Comparison of ENCODE assay signal across 14 cellular contexts in the genomic region with DNA sequence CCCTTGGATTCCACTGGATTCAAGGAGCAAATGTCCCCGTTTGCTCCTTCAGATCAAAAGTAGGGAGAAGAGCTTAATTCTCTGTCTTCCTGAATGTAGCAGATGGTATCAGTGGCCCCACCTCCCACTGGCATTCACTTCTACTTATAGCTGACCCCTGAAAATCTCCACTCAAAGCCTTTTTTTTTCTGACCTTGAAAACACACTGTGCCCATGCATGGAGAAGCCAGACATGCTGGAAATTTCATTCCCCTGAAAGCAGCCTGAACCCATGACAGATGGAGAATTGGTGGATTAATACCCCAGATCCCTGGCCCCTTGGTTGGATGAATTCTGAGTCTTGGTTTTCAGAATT.
DNase-seq lines count a peak whose midpoint lies in the region; ATAC-seq and TF ChIP-seq lines count a peak whose summit lies in the region.
"Had no signal": no experiment of that assay in that cellular context is flagged by ENCODE, and none has a peak within 500 bp of the region (broad histone marks: within the 10 kb centered on the region; RNA-seq: fewer than 3 reads in every experiment).

No MANE protein-coding gene starts in this region.

- no peak for ATAC-seq in natural killer cell treated with Interleukin-12 subunit alpha and Interleukin-12 subunit beta and Interleukin-15 and Interleukin-18, amount 100 ng/mL, for 72 hours
- ATAC-seq in natural killer cell, result no peak
- ATAC-seq in GM21717 (IDR thresholded peaks at IDR 0.05; ENCODE audit: unreplicated experiment), result no peak

- H3K9me3 Mint-ChIP-seq in natural killer cell treated with Interleukin-12 subunit alpha and Interleukin-12 subunit beta and Interleukin-15 and Interleukin-18, amount 100 ng/mL, for 72 hours, result peaks cover 2% of the 10 kb centered on the region
- no peaks in the 10 kb centered on the region for H3K9me3 Mint-ChIP-seq in natural killer cell
- peaks cover 3% of the 10 kb centered on the region for H3K9me3 Mint-ChIP-seq in chondrocyte (ENCODE audit: low read depth)
- H3K9me3 Mint-ChIP-seq: CD4-positive, alpha-beta memory T cell had no signal

- peaks cover 7 to 42% of the 10 kb centered on the region in 2 donors for H3K27me3 Mint-ChIP-seq in natural killer cell treated with Interleukin-12 subunit alpha and Interleukin-12 subunit beta and Interleukin-15 and Interleukin-18, amount 100 ng/mL, for 72 hours
- H3K27me3 Mint-ChIP-seq in natural killer cell (ENCODE audit: low read depth in 2 of 2) (peaks cover 43 to 61% of the 10 kb centered on the region in 2 donors), chondrocyte (ENCODE audit: low read depth) (peaks cover 2% of the 10 kb centered on the region)
- H3K27me3 Mint-ChIP-seq: CD4-positive, alpha-beta memory T cell had no signal

- no peak for TF ChIP-seq CTCF in natural killer cell (IDR thresholded peaks at IDR 0.05)
- TF ChIP-seq CTCF in OCI-LY3 (IDR thresholded peaks at IDR 0.05; ENCODE audit: low read depth, low read length), result no peak
- TF ChIP-seq CTCF in chondrocyte (IDR thresholded peaks at IDR 0.05), result no peak

- peak overlapping the region; percentile 81 for H3K27ac ChIP-seq in OCI-LY3 (ENCODE audit: low read length)
- H3K27ac ChIP-seq: GM23248 had no signal

- H3K9ac ChIP-seq in OCI-LY3 (ENCODE audit: low read length), result peak overlapping the region; percentile 55; the same call in 1 of the 2 replicates
- H3K9ac ChIP-seq: GM23248 had no signal

- peak overlapping the region; percentile 65 for H3K4me2 ChIP-seq in OCI-LY3 (ENCODE audit: low read length)

- peaks cover 26 to 31% of the 10 kb centered on the region in 2 donors for H3K4me1 Mint-ChIP-seq in natural killer cell treated with Interleukin-12 subunit alpha and Interleukin-12 subunit beta and Interleukin-15 and Interleukin-18, amount 100 ng/mL, for 72 hours (ENCODE audit: low read depth in 2 of 2)
- H3K4me1 Mint-ChIP-seq in natural killer cell (peaks cover 15 to 17% of the 10 kb centered on the region in 2 donors), chondrocyte (ENCODE audit: low read depth) (peaks cover 38% of the 10 kb centered on the region)

- H4K20me1 ChIP-seq in OCI-LY3 (ENCODE audit: insufficient read depth, low read length), result no peaks in the 10 kb centered on the region

- no peaks in the 10 kb centered on the region for H3K79me2 ChIP-seq in OCI-LY3 (ENCODE audit: low read length)

- H3K4me1 ChIP-seq in OCI-LY3 (ENCODE audit: low read length), result peaks cover 70% of the 10 kb centered on the region

- peaks cover 5% of the 10 kb centered on the region for H3K36me3 Mint-ChIP-seq in natural killer cell treated with Interleukin-12 subunit alpha and Interleukin-12 subunit beta and Interleukin-15 and Interleukin-18, amount 100 ng/mL, for 72 hours
- H3K36me3 Mint-ChIP-seq in natural killer cell (no peaks in the 10 kb centered on the region), chondrocyte (ENCODE audit: low read depth) (no peaks in the 10 kb centered on the region)
- H3K36me3 Mint-ChIP-seq: CD4-positive, alpha-beta memory T cell had no signal

- no peak for DNase-seq in natural killer cell treated with Interleukin-12 subunit alpha and Interleukin-12 subunit beta and Interleukin-15 and Interleukin-18, amount 100 ng/mL, for 72 hours (ENCODE audit: low spot score)
- DNase-seq in natural killer cell, result no peak
- DNase-seq in chondrocyte (ENCODE audit: low spot score), result no peak
- no peak for DNase-seq in midbrain (lab: John Stamatoyannopoulos, UW)
- DNase-seq in NCI-H146 treated with DMSO at 0.1 percent for 48 hours (lab: John Stamatoyannopoulos, UW; ENCODE audit: unreplicated experiment), result no peak
- DNase-seq: CD4-positive, alpha-beta memory T cell; GF-D8; NCI-H1092; NCI-H1694 treated with DMSO at 0.1 percent for 48 hours; NCI-H345; NCI-H748 treated with DMSO at 0.1 percent for 48 hours had no signal

- H3K27ac Mint-ChIP-seq in natural killer cell treated with Interleukin-12 subunit alpha and Interleukin-12 subunit beta and Interleukin-15 and Interleukin-18, amount 100 ng/mL, for 72 hours, result peak overlapping the region; percentile 72 to 88
- H3K27ac Mint-ChIP-seq in natural killer cell (peak overlapping the region in 1 of 2 donors; percentile 75), chondrocyte (ENCODE audit: unreplicated experiment) (peak overlapping the region; percentile 91)

- H3K9me3 ChIP-seq in OCI-LY3 (ENCODE audit: insufficient read depth, low read length), result peaks cover 12% of the 10 kb centered on the region

- H3K4me3 Mint-ChIP-seq in natural killer cell treated with Interleukin-12 subunit alpha and Interleukin-12 subunit beta and Interleukin-15 and Interleukin-18, amount 100 ng/mL, for 72 hours, result peak overlapping the region; percentile 83
- H3K4me3 Mint-ChIP-seq in natural killer cell, result no peak overlapping the region
- H3K4me3 Mint-ChIP-seq in chondrocyte (ENCODE audit: unreplicated experiment), result no peak overlapping the region

- H3K27me3 ChIP-seq in OCI-LY3 (ENCODE audit: low read depth, low read length), result no peaks in the 10 kb centered on the region

- peak overlapping the region; percentile 49; the same call in 1 of the 2 replicates for H3K4me3 ChIP-seq in OCI-LY3 (ENCODE audit: low read length)

- intact Hi-C loops in natural killer cell (cut with micrococcal nuclease), result loop anchor here (5.0 kb wide), 1 partner anchor 72 kb away; no protein-coding TSS in a partner anchor

- H2AFZ ChIP-seq in OCI-LY3 (ENCODE audit: low read depth, low read length), result no peak overlapping the region

- peaks cover 15% of the 10 kb centered on the region for H3K36me3 ChIP-seq in OCI-LY3 (replicated peaks; ENCODE audit: low read depth, low read length)
